Comparison of ENCODE assay signal across 23 cellular contexts in genomic region chr5:36721664-36722063, GRCh38.
"Had no signal": no experiment of that assay in that cellular context is flagged by ENCODE, and none has a peak within 500 bp of the region (broad histone marks: within the 10 kb centered on the region; RNA-seq: fewer than 3 reads in every experiment).

No MANE protein-coding gene starts in this region.

- H3K4me3 Mint-ChIP-seq: nephron progenitor cell, type B pancreatic cell had no signal

- H3K36me3 Mint-ChIP-seq: type B pancreatic cell had no signal

- ATAC-seq: foreskin keratinocyte, left cardiac atrium, lower lobe of right lung, psoas muscle, right lobe of liver had no signal

- H3K27ac Mint-ChIP-seq: nephron progenitor cell, type B pancreatic cell had no signal

- H3K27ac ChIP-seq: colonic mucosa, foreskin keratinocyte, hepatocyte, left ventricle myocardium inferior, lower lobe of right lung, parathyroid adenoma, psoas muscle, right lobe of liver, suprapubic skin, thyroid gland had no signal

- DNase-seq: colonic mucosa; dermis blood vessel endothelial cell; foreskin keratinocyte; kidney; left cardiac atrium; left ventricle myocardium inferior; lower lobe of right lung; mesenchymal stem cell; midbrain; nephron progenitor cell; psoas muscle; retina; right lobe of liver; spleen; stimulated activated CD4-positive, alpha-beta T cell treated with anti-CD3 and anti-CD28 coated beads, Interleukin-15, amount 100 ng/mL, for 24 hours; stimulated activated CD4-positive, alpha-beta T cell treated with anti-CD3 and anti-CD28 coated beads, Interleukin-1b, Interleukin-23, amount 100 ng/mL, for 48 hours; stimulated activated CD4-positive, alpha-beta T cell treated with anti-CD3 and anti-CD28 coated beads, Interleukin-4, amount 100 ng/mL, for 24 hours; stimulated activated naive CD4-positive, alpha-beta T cell; thyroid gland had no signal

- H2AFZ ChIP-seq: hepatocyte, parathyroid adenoma had no signal

- H3K79me2 ChIP-seq: hepatocyte, parathyroid adenoma had no signal

- H3K27me3 ChIP-seq: colonic mucosa, right lobe of liver, spleen, suprapubic skin, thyroid gland had no signal

- H3K4me1 ChIP-seq: colonic mucosa, foreskin keratinocyte, left ventricle myocardium inferior, lower lobe of right lung, parathyroid adenoma, psoas muscle, thyroid gland had no signal

- H3K9me3 ChIP-seq: colonic mucosa, left ventricle myocardium inferior, lower lobe of right lung, psoas muscle, right lobe of liver, spleen, suprapubic skin, thyroid gland had no signal

- H3K4me2 ChIP-seq: hepatocyte had no signal

- H3K4me3 ChIP-seq: colonic mucosa, hepatocyte, left ventricle myocardium inferior, lower lobe of right lung, psoas muscle, right lobe of liver, spleen, suprapubic skin, thyroid gland had no signal

- H3K9me3 Mint-ChIP-seq: nephron progenitor cell, type B pancreatic cell had no signal

- H3K36me3 ChIP-seq: colonic mucosa, left ventricle myocardium inferior, lower lobe of right lung, right lobe of liver, spleen, suprapubic skin, thyroid gland had no signal

- H3K9ac ChIP-seq: parathyroid adenoma had no signal
